ENCODE assay signal across 9 cellular contexts in genomic region chr12:3727877-3728632, GRCh38. TPM values are rescaled to one million over a fixed set of nuclear protein-coding genes. Genes with fewer than 3 reads are reported as not detected.
DNase-seq lines count a peak whose midpoint lies in the region; ATAC-seq, FAIRE-seq and TF ChIP-seq lines count a peak whose summit lies in the region.
"Had no signal": no experiment of that assay in that cellular context is flagged by ENCODE, and none has a peak within 500 bp of the region (broad histone marks: within the 10 kb centered on the region; RNA-seq: fewer than 3 reads in every experiment).

No MANE protein-coding gene starts in this region.

- ATAC-seq in GM21737 (IDR thresholded peaks at IDR 0.05; ENCODE audit: unreplicated experiment), result peak; percentile 80
- peak; percentile 66 to 84 for ATAC-seq in stimulated activated naive B cell treated with anti-CD40 and anti-IgM and Interleukin-4, amounts not matched to agents 10 μg/mL and 1 μg/mL and 100 μg/mL, for 72 hours (replicated peaks)

- no peaks in the 10 kb centered on the region for H3K36me3 ChIP-seq in A673 (ENCODE audit: insufficient read depth, low read length, poor library complexity, severe bottlenecking)

- peaks cover 2% of the 10 kb centered on the region for H3K9me3 ChIP-seq in A673 (ENCODE audit: low read depth, low read length, poor library complexity, severe bottlenecking)

- intact Hi-C loops in posterior cingulate gyrus (cut with DNase I) (no loop called here), A673 (cut with micrococcal nuclease; ENCODE audit: unreplicated experiment) (no loop called here)

- no peak for DNase-seq in GM12891 (ENCODE audit: insufficient read length, low spot score)
- peak; percentile 8 for DNase-seq in NCI-H128 (lab: John Stamatoyannopoulos, UW; ENCODE audit: unreplicated experiment)
- DNase-seq in cardiac fibroblast (ENCODE audit: low read depth in 2 of 2), result peak; percentile 63 to 81
- no peak for DNase-seq in stimulated activated naive B cell treated with anti-CD40 and anti-IgM and Interleukin-4, amounts not matched to agents 10 μg/mL and 1 μg/mL and 100 μg/mL, for 72 hours
- no peak for DNase-seq in posterior cingulate gyrus
- no peak for DNase-seq in NCI-H2196 (lab: John Stamatoyannopoulos, UW; ENCODE audit: unreplicated experiment)
- no peak for DNase-seq in A673 (ENCODE audit: low spot score)

- POLR2A ChIA-PET in A673 (lab: Charles Lee; ENCODE audit: low non-redundant PET), result no interaction called here

- peaks cover 6 to 9% of the 10 kb centered on the region in 2 donors for H3K4me1 Mint-ChIP-seq in stimulated activated naive B cell treated with anti-CD40 and anti-IgM and Interleukin-4, amounts not matched to agents 10 μg/mL and 1 μg/mL and 100 μg/mL, for 72 hours

- no peak for TF ChIP-seq POLR2A in GM12891 (IDR thresholded peaks at IDR 0.05; ENCODE audit: low read depth, low read length)

- H3K27ac Mint-ChIP-seq in stimulated activated naive B cell treated with anti-CD40 and anti-IgM and Interleukin-4, amounts not matched to agents 10 μg/mL and 1 μg/mL and 100 μg/mL, for 72 hours, result no peak overlapping the region

- H3K27ac ChIP-seq in A673 (ENCODE audit: low read depth, low read length, poor library complexity, severe bottlenecking), result no peak overlapping the region

- CTCF ChIA-PET in A673 (lab: Charles Lee), result no interaction called here

- BruUV-seq in A673 (replicated peaks; lab: Mats Ljungman, UMichigan), result no TSS peak

- peaks cover 76% of the 10 kb centered on the region for H3K27me3 ChIP-seq in A673 (replicated peaks; ENCODE audit: insufficient read depth, low read depth, low read length, poor library complexity)

- H3K36me3 Mint-ChIP-seq in stimulated activated naive B cell treated with anti-CD40 and anti-IgM and Interleukin-4, amounts not matched to agents 10 μg/mL and 1 μg/mL and 100 μg/mL, for 72 hours, result peaks cover 46 to 67% of the 10 kb centered on the region in 2 donors

- H3K4me3 ChIP-seq in cardiac fibroblast (replicated peaks in 1 of 2; ENCODE audit: low read depth in 2 of 2, low read length in 2 of 2) (no peak overlapping the region), A673 (ENCODE audit: low read depth, low read length, poor library complexity, severe bottlenecking) (no peak overlapping the region)

- H3K27me3 Mint-ChIP-seq in stimulated activated naive B cell treated with anti-CD40 and anti-IgM and Interleukin-4, amounts not matched to agents 10 μg/mL and 1 μg/mL and 100 μg/mL, for 72 hours, result no peaks in the 10 kb centered on the region

- no peak overlapping the region for H3K4me3 Mint-ChIP-seq in stimulated activated naive B cell treated with anti-CD40 and anti-IgM and Interleukin-4, amounts not matched to agents 10 μg/mL and 1 μg/mL and 100 μg/mL, for 72 hours

- H3K9me3 Mint-ChIP-seq in stimulated activated naive B cell treated with anti-CD40 and anti-IgM and Interleukin-4, amounts not matched to agents 10 μg/mL and 1 μg/mL and 100 μg/mL, for 72 hours, result no peaks in the 10 kb centered on the region

- H3K4me1 ChIP-seq in A673 (ENCODE audit: insufficient read depth, low read length, poor library complexity, severe bottlenecking), result no peaks in the 10 kb centered on the region

- TF ChIP-seq CTCF in cardiac fibroblast (IDR thresholded peaks at IDR 0.05; ENCODE audit: low read depth, low read length) (no peak), A673 (conservative IDR thresholded peaks at IDR 0.05; ENCODE audit: low read depth, low read length) (no peak)

- peak; percentile 41 for FAIRE-seq in GM12891 (lab: Jason Lieb, UNC)
- FAIRE-seq: endothelial cell of umbilical vein had no signal

TF ChIP-seq in GM12891, 5 proteins besides CTCF, POLR2A, EP300 and RAD21:
- no peak for TF ChIP-seq PAX5 (IDR thresholded peaks at IDR 0.05; ENCODE audit: insufficient read depth, low read length, severe bottlenecking)
- TF ChIP-seq SPI1 (IDR thresholded peaks at IDR 0.05; ENCODE audit: low read depth, low read length), result no peak
- no peak for TF ChIP-seq POLR2AphosphoS5 (IDR thresholded peaks at IDR 0.05; ENCODE audit: low read depth, low read length)
- TF ChIP-seq TAF1 (IDR thresholded peaks at IDR 0.05; ENCODE audit: low read depth, low read length), result no peak
- TF ChIP-seq POU2F2 (IDR thresholded peaks at IDR 0.05; ENCODE audit: low read depth, low read length), result no peak
TF ChIP-seq in GM12891: peak in this region for 0.

RNA-seq across cellular contexts. Expression of gene CRACR2A, which starts 24.9 kb away (rescaled TPM):
- polyA plus RNA-seq in GM12891 (2012; ENCODE audit: low read depth, missing spikeins), result 6.4 TPM
- 0.13 TPM in 1 of 2 replicates, not detected in the other for total RNA-seq in A673 (2021)

Comparison
In these comparisons a context has a peak if more than half of its experiments do, and no peak if none do; other contexts are left out.
1. DNase-seq: peak in NCI-H128 (single experiment) and cardiac fibroblast (2 of 2); none in GM12891 (single experiment), stimulated activated naive B cell treated with anti-CD40 and anti-IgM and Interleukin-4, amounts not matched to agents 10 μg/mL and 1 μg/mL and 100 μg/mL, for 72 hours (single experiment), posterior cingulate gyrus (0 of 10), NCI-H2196 (single experiment) and A673 (single experiment).